ENCODE assay signal across 8 cellular contexts in the genomic region with DNA sequence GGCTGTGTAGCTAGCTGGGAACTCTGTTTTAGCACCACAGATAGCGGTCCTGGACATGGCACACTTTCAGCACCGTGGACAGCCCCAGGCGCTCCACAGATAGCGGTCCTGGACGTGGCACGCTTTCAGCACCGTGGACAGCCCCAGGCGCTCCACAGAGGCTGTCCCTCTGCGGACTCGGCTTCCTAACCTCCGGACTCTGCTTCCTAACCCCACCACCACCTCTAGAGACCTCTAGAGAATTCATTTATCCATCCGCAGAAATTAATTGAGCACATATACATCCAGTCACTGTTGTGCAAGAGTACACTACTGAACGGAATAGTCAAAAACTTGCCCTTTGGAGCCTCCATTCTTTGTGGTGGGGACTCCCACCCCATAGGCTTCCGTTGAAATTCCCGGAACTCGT. TPM values are rescaled to one million over a fixed set of nuclear protein-coding genes. Genes with fewer than 3 reads are reported as not detected.
A peak's percentile ranks its signal among the peaks of the same experiment; 100 is the strongest.
DNase-seq lines count a peak whose midpoint lies in the region; ATAC-seq and TF ChIP-seq lines count a peak whose summit lies in the region.

No MANE protein-coding gene starts in this region.

- no peaks in the 10 kb centered on the region for H3K27me3 ChIP-seq in CD8-positive, alpha-beta T cell (ENCODE audit: insufficient read depth, low read length)

- no peak overlapping the region for H3K4me3 Mint-ChIP-seq in CD8-positive, alpha-beta T cell
- no peak overlapping the region for H3K4me3 Mint-ChIP-seq in endothelial cell (ENCODE audit: unreplicated experiment)

- H3K4me3 ChIP-seq in CD8-positive, alpha-beta T cell (ENCODE audit: low read depth, low read length): no peak overlapping the region
- no peak overlapping the region for H3K4me3 ChIP-seq in mucosa of descending colon

- no peaks in the 10 kb centered on the region for H3K9me3 ChIP-seq in CD8-positive, alpha-beta T cell (ENCODE audit: low read length)
- no peaks in the 10 kb centered on the region for H3K9me3 ChIP-seq in mucosa of descending colon

- CTCF ChIA-PET in CD8-positive, alpha-beta T cell (lab: Charles Lee): no interaction called here

- H3K27ac Mint-ChIP-seq in CD8-positive, alpha-beta T cell: no peak overlapping the region
- no peak overlapping the region for H3K27ac Mint-ChIP-seq in endothelial cell (ENCODE audit: unreplicated experiment)

- H3K4me1 ChIP-seq in CD8-positive, alpha-beta T cell (ENCODE audit: insufficient read depth, low read length): no peaks in the 10 kb centered on the region
- H3K4me1 ChIP-seq in mucosa of descending colon (ENCODE audit: low read depth): no peaks in the 10 kb centered on the region

- no peaks in the 10 kb centered on the region for H3K4me1 Mint-ChIP-seq in CD8-positive, alpha-beta T cell (ENCODE audit: low read depth)
- H3K4me1 Mint-ChIP-seq in endothelial cell (ENCODE audit: unreplicated experiment): no peaks in the 10 kb centered on the region

- no peaks in the 10 kb centered on the region for H3K9me3 Mint-ChIP-seq in CD8-positive, alpha-beta T cell
- H3K9me3 Mint-ChIP-seq in endothelial cell (ENCODE audit: unreplicated experiment): no peaks in the 10 kb centered on the region

- intact Hi-C loops in CD8-positive, alpha-beta T cell (cut with DNase I, micrococcal nuclease): no loop called here
- intact Hi-C loops in mucosa of descending colon (cut with DNase I, micrococcal nuclease): no loop called here

- no peak for TF ChIP-seq CTCF in CD8-positive, alpha-beta T cell (IDR thresholded peaks at IDR 0.05)
- TF ChIP-seq CTCF in endothelial cell (IDR thresholded peaks at IDR 0.05; ENCODE audit: unreplicated experiment) (no peak), mucosa of descending colon (IDR thresholded peaks at IDR 0.05) (no peak)

- no peak overlapping the region for H3K27ac ChIP-seq in CD8-positive, alpha-beta T cell (ENCODE audit: low read depth, low read length)

- H3K36me3 ChIP-seq in CD8-positive, alpha-beta T cell (ENCODE audit: insufficient read depth, low read length): no peaks in the 10 kb centered on the region
- H3K36me3 ChIP-seq in mucosa of descending colon (ENCODE audit: low read depth): no peaks in the 10 kb centered on the region

- POLR2A ChIA-PET in CD8-positive, alpha-beta T cell (lab: Charles Lee): no interaction called here

- peak; percentile 100 for ATAC-seq in CD8-positive, alpha-beta T cell
- peak; percentile 97 for ATAC-seq in mucosa of descending colon
- ATAC-seq in GM18511 (IDR thresholded peaks at IDR 0.05; ENCODE audit: unreplicated experiment): no peak
- no peak for ATAC-seq in HG03342 (IDR thresholded peaks at IDR 0.05; ENCODE audit: unreplicated experiment)

- peak; percentile 42 to 83 (median 66) for DNase-seq in CD8-positive, alpha-beta T cell
- DNase-seq in MV-4-11 (lab: John Stamatoyannopoulos, UW): peak; percentile 79
- DNase-seq in activated CD8-positive, alpha-beta memory T cell treated with anti-CD3 and anti-CD28 coated beads for 48 hours (ENCODE audit: low read depth in 2 of 3, low spot score in 2 of 3): peak; percentile 27 to 43 (median 38)
- DNase-seq in endothelial cell (ENCODE audit: low spot score): peak; percentile 98
- peak; percentile 80 to 93 (median 89) for DNase-seq in mucosa of descending colon
- peak; percentile 72 for DNase-seq in stimulated activated CD8-positive, alpha-beta memory T cell treated with anti-CD3 and anti-CD28 coated beads, Interleukin-4, amount 100 ng/mL, for 24 hours (ENCODE audit: low read depth)

- H3K36me3 Mint-ChIP-seq in CD8-positive, alpha-beta T cell: no peaks in the 10 kb centered on the region
- peaks cover 5% of the 10 kb centered on the region for H3K36me3 Mint-ChIP-seq in endothelial cell (ENCODE audit: low read depth, unreplicated experiment)

- peaks cover 35% of the 10 kb centered on the region for H3K27me3 Mint-ChIP-seq in CD8-positive, alpha-beta T cell (ENCODE audit: low read depth)
- H3K27me3 Mint-ChIP-seq in endothelial cell (ENCODE audit: unreplicated experiment): peaks cover 7% of the 10 kb centered on the region

RNA-seq across cellular contexts. Expression of gene UNC5A, which starts 27.4 kb away (rescaled TPM):
- not detected for total RNA-seq in CD8-positive, alpha-beta T cell
- total RNA-seq in endothelial cell (ENCODE audit: unreplicated experiment) (not detected), mucosa of descending colon (under 1 TPM in 2 of 3 donors, not detected in 1; 0.07 to 0.16 TPM)

Comparison
In these comparisons a context has a peak if more than half of its experiments do, and no peak if none do; other contexts are left out.
1. ATAC-seq: peak in CD8-positive, alpha-beta T cell (single experiment) and mucosa of descending colon (single experiment); none in GM18511 (single experiment) and HG03342 (single experiment).
2. DNase-seq: peak in every context shown above with its lines; median percentile 98 in endothelial cell; 89 in mucosa of descending colon; 79 in MV-4-11; 72 in stimulated activated CD8-positive, alpha-beta memory T cell treated with anti-CD3 and anti-CD28 coated beads, Interleukin-4, amount 100 ng/mL, for 24 hours; 66 in CD8-positive, alpha-beta T cell; 38 in activated CD8-positive, alpha-beta memory T cell treated with anti-CD3 and anti-CD28 coated beads for 48 hours.